Comparison of ENCODE assay signal across 1 cellular context in the genomic region with DNA sequence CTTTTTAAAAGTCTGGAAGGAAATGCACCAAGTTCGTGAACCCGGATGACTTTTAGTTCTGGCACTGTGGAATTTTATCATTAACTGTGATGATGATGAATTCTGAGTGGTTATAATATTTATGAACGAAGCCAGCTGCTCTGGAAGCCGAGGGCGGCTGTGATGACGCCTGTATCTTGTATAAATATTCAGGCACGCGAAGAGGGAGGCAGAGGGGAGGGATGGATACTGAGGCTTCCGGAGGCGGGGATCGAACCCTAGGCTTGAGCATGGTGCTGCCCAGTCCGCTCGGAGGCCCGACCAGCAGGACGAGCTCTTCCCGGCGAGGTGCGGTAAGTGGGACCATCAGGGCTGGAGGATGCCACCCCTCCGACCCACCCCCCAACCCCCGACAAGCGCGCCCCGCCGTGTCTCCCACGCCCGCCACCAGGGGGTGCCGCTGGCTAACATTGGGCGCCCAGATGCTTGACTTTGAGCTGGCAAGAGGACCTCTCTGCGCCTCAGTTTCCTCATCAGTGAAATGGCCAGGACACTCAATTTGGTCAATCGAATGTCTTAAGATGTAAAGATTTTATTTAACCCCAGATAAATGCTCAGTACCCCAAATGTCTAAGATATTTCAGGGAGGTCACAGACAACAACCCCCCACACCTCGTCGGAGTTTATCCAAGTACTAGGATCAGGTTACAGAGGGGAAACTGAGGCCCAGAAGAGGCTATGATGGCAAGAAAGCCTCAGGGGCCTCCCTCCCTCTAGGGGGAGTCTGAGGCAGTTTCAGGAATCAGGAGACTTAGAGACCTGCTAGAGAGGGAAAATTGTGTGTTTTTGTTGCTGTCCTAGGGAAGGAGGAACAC.
TF ChIP-seq lines count a peak whose summit lies in the region.

No MANE protein-coding gene starts in this region.

TF ChIP-seq in K562, 482 proteins besides CTCF, POLR2A, EP300 and RAD21 (continued from another document and continues in another):
- TF ChIP-seq TEAD4 (IDR thresholded peaks at IDR 0.05; ENCODE audit: low read length) = no peak
- no peak for TF ChIP-seq TEAD4 (CRISPR knock-in tag; IDR thresholded peaks at IDR 0.05; ENCODE audit: borderline replicate concordance)
- peak; percentile 32; the same call in 1 of the 2 replicates for TF ChIP-seq BHLHE40 (IDR thresholded peaks at IDR 0.05; ENCODE audit: low read length)
- TF ChIP-seq, protein P1, sequence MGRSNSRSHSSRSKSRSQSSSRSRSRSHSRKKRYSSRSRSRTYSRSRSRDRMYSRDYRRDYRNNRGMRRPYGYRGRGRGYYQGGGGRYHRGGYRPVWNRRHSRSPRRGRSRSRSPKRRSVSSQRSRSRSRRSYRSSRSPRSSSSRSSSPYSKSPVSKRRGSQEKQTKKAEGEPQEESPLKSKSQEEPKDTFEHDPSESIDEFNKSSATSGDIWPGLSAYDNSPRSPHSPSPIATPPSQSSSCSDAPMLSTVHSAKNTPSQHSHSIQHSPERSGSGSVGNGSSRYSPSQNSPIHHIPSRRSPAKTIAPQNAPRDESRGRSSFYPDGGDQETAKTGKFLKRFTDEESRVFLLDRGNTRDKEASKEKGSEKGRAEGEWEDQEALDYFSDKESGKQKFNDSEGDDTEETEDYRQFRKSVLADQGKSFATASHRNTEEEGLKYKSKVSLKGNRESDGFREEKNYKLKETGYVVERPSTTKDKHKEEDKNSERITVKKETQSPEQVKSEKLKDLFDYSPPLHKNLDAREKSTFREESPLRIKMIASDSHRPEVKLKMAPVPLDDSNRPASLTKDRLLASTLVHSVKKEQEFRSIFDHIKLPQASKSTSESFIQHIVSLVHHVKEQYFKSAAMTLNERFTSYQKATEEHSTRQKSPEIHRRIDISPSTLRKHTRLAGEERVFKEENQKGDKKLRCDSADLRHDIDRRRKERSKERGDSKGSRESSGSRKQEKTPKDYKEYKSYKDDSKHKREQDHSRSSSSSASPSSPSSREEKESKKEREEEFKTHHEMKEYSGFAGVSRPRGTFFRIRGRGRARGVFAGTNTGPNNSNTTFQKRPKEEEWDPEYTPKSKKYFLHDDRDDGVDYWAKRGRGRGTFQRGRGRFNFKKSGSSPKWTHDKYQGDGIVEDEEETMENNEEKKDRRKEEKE (IDR thresholded peaks at IDR 0.05; ENCODE audit: borderline replicate concordance in 1 of 2, control insufficient read depth in 1 of 2, low read depth in 2 of 2, low read length in 1 of 2) = no peak
- TF ChIP-seq ZSCAN32 (CRISPR knock-in tag; IDR thresholded peaks at IDR 0.05) = no peak
- TF ChIP-seq, protein P2, sequence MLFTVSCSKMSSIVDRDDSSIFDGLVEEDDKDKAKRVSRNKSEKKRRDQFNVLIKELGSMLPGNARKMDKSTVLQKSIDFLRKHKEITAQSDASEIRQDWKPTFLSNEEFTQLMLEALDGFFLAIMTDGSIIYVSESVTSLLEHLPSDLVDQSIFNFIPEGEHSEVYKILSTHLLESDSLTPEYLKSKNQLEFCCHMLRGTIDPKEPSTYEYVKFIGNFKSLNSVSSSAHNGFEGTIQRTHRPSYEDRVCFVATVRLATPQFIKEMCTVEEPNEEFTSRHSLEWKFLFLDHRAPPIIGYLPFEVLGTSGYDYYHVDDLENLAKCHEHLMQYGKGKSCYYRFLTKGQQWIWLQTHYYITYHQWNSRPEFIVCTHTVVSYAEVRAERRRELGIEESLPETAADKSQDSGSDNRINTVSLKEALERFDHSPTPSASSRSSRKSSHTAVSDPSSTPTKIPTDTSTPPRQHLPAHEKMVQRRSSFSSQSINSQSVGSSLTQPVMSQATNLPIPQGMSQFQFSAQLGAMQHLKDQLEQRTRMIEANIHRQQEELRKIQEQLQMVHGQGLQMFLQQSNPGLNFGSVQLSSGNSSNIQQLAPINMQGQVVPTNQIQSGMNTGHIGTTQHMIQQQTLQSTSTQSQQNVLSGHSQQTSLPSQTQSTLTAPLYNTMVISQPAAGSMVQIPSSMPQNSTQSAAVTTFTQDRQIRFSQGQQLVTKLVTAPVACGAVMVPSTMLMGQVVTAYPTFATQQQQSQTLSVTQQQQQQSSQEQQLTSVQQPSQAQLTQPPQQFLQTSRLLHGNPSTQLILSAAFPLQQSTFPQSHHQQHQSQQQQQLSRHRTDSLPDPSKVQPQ (CRISPR knock-in tag; IDR thresholded peaks at IDR 0.05; ENCODE audit: borderline replicate concordance) = no peak
- peak; percentile 95 for TF ChIP-seq BCOR (IDR thresholded peaks at IDR 0.05)
- no peak for TF ChIP-seq SIX5 (IDR thresholded peaks at IDR 0.05; ENCODE audit: borderline replicate concordance in 1 of 2, insufficient read depth in 1 of 2, low read depth in 1 of 2, low read length in 2 of 2)
- TF ChIP-seq, protein P3, sequence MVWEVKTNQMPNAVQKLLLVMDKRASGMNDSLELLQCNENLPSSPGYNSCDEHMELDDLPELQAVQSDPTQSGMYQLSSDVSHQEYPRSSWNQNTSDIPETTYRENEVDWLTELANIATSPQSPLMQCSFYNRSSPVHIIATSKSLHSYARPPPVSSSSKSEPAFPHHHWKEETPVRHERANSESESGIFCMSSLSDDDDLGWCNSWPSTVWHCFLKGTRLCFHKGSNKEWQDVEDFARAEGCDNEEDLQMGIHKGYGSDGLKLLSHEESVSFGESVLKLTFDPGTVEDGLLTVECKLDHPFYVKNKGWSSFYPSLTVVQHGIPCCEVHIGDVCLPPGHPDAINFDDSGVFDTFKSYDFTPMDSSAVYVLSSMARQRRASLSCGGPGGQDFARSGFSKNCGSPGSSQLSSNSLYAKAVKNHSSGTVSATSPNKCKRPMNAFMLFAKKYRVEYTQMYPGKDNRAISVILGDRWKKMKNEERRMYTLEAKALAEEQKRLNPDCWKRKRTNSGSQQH (CRISPR knock-in tag; IDR thresholded peaks at IDR 0.05) = no peak
- TF ChIP-seq, protein P4, sequence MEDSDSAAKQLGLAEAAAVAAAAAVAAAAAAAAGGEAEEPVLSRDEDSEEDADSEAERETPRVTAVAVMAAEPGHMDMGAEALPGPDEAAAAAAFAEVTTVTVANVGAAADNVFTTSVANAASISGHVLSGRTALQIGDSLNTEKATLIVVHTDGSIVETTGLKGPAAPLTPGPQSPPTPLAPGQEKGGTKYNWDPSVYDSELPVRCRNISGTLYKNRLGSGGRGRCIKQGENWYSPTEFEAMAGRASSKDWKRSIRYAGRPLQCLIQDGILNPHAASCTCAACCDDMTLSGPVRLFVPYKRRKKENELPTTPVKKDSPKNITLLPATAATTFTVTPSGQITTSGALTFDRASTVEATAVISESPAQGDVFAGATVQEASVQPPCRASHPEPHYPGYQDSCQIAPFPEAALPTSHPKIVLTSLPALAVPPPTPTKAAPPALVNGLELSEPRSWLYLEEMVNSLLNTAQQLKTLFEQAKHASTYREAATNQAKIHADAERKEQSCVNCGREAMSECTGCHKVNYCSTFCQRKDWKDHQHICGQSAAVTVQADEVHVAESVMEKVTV (CRISPR knock-in tag; IDR thresholded peaks at IDR 0.05) = peak; percentile 46; the same call in 1 of the 2 replicates
- TF ChIP-seq ZNF707 (CRISPR knock-in tag; conservative IDR thresholded peaks at IDR 0.05) = no peak
- no peak for TF ChIP-seq POLR2AphosphoS5 (IDR thresholded peaks at IDR 0.05; ENCODE audit: control insufficient read depth, insufficient read depth, low read depth, low read length)
- TF ChIP-seq EGR1 (conservative IDR thresholded peaks at IDR 0.05) = no peak
- 0 out of 2 replicates have a peak, but pooled peaks have one; percentile 32 for TF ChIP-seq MYC (IDR thresholded peaks at IDR 0.05; ENCODE audit: low read depth, low read length)
- TF ChIP-seq MYC (CRISPR knock-in tag; IDR thresholded peaks at IDR 0.05; ENCODE audit: borderline replicate concordance, low read depth) = no peak
- TF ChIP-seq KDM2B (CRISPR knock-in tag; IDR thresholded peaks at IDR 0.05) = no peak
- TF ChIP-seq, protein P5, sequence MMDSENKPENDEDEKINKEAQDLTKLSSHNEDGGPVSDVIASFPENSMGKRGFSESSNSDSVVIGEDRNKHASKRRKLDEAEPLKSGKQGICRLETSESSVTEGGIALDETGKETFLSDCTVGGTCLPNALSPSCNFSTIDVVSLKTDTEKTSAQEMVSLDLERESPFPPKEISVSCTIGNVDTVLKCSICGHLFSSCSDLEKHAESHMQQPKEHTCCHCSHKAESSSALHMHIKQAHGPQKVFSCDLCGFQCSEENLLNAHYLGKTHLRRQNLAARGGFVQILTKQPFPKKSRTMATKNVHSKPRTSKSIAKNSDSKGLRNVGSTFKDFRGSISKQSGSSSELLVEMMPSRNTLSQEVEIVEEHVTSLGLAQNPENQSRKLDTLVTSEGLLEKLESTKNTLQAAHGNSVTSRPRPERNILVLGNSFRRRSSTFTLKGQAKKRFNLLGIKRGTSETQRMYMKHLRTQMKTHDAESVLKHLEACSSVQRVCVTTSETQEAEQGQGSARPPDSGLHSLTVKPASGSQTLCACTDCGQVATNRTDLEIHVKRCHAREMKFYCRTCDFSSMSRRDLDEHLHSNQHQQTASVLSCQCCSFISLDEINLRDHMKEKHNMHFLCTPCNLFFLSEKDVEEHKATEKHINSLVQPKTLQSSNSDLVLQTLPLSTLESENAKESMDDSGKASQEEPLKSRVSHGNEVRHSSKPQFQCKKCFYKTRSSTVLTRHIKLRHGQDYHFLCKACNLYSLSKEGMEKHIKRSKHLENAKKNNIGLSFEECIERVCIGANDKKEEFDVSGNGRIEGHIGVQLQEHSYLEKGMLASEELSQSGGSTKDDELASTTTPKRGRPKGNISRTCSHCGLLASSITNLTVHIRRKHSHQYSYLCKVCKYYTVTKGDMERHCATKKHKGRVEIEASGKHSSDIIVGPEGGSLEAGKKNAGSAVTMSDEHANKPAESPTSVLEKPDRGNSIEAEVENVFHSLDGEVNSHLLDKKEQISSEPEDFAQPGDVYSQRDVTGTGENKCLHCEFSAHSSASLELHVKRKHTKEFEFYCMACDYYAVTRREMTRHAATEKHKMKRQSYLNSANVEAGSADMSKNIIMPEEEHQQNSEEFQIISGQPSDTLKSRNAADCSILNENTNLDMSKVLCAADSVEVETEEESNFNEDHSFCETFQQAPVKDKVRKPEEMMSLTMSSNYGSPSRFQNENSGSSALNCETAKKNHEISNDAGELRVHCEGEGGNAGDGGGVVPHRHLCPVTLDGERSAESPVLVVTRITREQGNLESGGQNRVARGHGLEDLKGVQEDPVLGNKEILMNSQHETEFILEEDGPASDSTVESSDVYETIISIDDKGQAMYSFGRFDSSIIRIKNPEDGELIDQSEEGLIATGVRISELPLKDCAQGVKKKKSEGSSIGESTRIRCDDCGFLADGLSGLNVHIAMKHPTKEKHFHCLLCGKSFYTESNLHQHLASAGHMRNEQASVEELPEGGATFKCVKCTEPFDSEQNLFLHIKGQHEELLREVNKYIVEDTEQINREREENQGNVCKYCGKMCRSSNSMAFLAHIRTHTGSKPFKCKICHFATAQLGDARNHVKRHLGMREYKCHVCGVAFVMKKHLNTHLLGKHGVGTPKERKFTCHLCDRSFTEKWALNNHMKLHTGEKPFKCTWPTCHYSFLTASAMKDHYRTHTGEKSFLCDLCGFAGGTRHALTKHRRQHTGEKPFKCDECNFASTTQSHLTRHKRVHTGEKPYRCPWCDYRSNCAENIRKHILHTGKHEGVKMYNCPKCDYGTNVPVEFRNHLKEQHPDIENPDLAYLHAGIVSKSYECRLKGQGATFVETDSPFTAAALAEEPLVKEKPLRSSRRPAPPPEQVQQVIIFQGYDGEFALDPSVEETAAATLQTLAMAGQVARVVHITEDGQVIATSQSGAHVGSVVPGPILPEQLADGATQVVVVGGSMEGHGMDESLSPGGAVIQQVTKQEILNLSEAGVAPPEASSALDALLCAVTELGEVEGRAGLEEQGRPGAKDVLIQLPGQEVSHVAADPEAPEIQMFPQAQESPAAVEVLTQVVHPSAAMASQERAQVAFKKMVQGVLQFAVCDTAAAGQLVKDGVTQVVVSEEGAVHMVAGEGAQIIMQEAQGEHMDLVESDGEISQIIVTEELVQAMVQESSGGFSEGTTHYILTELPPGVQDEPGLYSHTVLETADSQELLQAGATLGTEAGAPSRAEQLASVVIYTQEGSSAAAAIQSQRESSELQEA (IDR thresholded peaks at IDR 0.05; ENCODE audit: low read depth) = no peak
- no peak for TF ChIP-seq FOXK2 (conservative IDR thresholded peaks at IDR 0.05 in 1 of 2, IDR thresholded peaks at IDR 0.05 in 1 of 2; ENCODE audit: low read depth in 2 of 2)
- TF ChIP-seq, protein P6, sequence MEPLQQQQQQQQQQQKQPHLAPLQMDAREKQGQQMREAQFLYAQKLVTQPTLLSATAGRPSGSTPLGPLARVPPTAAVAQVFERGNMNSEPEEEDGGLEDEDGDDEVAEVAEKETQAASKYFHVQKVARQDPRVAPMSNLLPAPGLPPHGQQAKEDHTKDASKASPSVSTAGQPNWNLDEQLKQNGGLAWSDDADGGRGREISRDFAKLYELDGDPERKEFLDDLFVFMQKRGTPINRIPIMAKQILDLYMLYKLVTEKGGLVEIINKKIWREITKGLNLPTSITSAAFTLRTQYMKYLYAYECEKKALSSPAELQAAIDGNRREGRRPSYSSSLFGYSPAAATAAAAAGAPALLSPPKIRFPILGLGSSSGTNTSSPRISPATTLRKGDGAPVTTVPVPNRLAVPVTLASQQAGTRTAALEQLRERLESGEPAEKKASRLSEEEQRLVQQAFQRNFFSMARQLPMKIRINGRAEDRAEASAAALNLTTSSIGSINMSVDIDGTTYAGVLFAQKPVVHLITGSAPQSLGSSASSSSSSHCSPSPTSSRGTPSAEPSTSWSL (CRISPR knock-in tag; IDR thresholded peaks at IDR 0.05; ENCODE audit: borderline replicate concordance) = no peak
- TF ChIP-seq CREM (IDR thresholded peaks at IDR 0.05; ENCODE audit: low read depth) = no peak
- peak; percentile 97 for TF ChIP-seq ESRRA (IDR thresholded peaks at IDR 0.05; ENCODE audit: borderline replicate concordance, low read depth)
- TF ChIP-seq SRSF9 (IDR thresholded peaks at IDR 0.05; ENCODE audit: borderline replicate concordance, low read depth, low read length) = no peak
- TF ChIP-seq ZNF24 (IDR thresholded peaks at IDR 0.05) = no peak
- TF ChIP-seq RFX1 (IDR thresholded peaks at IDR 0.05) = no peak
- TF ChIP-seq, protein P7, sequence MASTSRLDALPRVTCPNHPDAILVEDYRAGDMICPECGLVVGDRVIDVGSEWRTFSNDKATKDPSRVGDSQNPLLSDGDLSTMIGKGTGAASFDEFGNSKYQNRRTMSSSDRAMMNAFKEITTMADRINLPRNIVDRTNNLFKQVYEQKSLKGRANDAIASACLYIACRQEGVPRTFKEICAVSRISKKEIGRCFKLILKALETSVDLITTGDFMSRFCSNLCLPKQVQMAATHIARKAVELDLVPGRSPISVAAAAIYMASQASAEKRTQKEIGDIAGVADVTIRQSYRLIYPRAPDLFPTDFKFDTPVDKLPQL (IDR thresholded peaks at IDR 0.05; ENCODE audit: extremely low read depth, insufficient read length) = no peak
- TF ChIP-seq, protein P8, sequence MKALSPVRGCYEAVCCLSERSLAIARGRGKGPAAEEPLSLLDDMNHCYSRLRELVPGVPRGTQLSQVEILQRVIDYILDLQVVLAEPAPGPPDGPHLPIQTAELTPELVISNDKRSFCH (CRISPR knock-in tag; IDR thresholded peaks at IDR 0.05) = no peak
- TF ChIP-seq, protein P8 (tag; IDR thresholded peaks at IDR 0.05) = no peak
- no peak for TF ChIP-seq ARNT (IDR thresholded peaks at IDR 0.05)
- TF ChIP-seq, protein P9, sequence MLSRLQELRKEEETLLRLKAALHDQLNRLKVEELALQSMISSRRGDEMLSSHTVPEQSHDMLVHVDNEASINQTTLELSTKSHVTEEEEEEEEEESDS (CRISPR knock-in tag; IDR thresholded peaks at IDR 0.05) = no peak
